ENCODE assay signal across 16 cellular contexts in genomic region chr7:28571405-28571804, GRCh38.
DNase-seq lines count a peak whose midpoint lies in the region; ATAC-seq, FAIRE-seq and TF ChIP-seq lines count a peak whose summit lies in the region.
"Had no signal": no experiment of that assay in that cellular context is flagged by ENCODE, and none has a peak within 500 bp of the region (broad histone marks: within the 10 kb centered on the region; RNA-seq: fewer than 3 reads in every experiment).

No MANE protein-coding gene starts in this region.

- no peaks in the 10 kb centered on the region for H4K20me1 ChIP-seq in IMR-90 (ENCODE audit: insufficient read depth, low read length)
- H4K20me1 ChIP-seq in astrocyte (ENCODE audit: insufficient read depth, low read length): peaks cover 3% of the 10 kb centered on the region

- no peak overlapping the region for H3K4me3 Mint-ChIP-seq in astrocyte (ENCODE audit: unreplicated experiment)
- H3K4me3 Mint-ChIP-seq: GM23338; T-helper 1 cell treated with Interleukin-12 subunit alpha and Interleukin-12 subunit beta and Interleukin-4 antibody, amounts not matched to agents 30 μg/mL and 1 μg/mL, for 36 hours had no signal

- TF ChIP-seq POLR2A in IMR-90 (IDR thresholded peaks at IDR 0.05; ENCODE audit: low read depth, low read length): no peak

- BruUV-seq in IMR-90 (replicated peaks; lab: Mats Ljungman, UMichigan): no TSS peak

- no peak overlapping the region for H4K5ac ChIP-seq in IMR-90 (ENCODE audit: low read depth, low read length)

- H3K56ac ChIP-seq in IMR-90 (ENCODE audit: extremely low read depth, insufficient read depth, low read length): no peak overlapping the region

- no peaks in the 10 kb centered on the region for H3K27me3 ChIP-seq in GM06990 (replicated peaks; ENCODE audit: control insufficient read depth, insufficient read depth, low read length)
- no peaks in the 10 kb centered on the region for H3K27me3 ChIP-seq in IMR-90 (ENCODE audit: control insufficient read depth, insufficient read depth, low read length)
- no peaks in the 10 kb centered on the region for H3K27me3 ChIP-seq in astrocyte (ENCODE audit: insufficient read depth, low read length)
- H3K27me3 ChIP-seq in skeletal muscle satellite cell (ENCODE audit: control insufficient read depth, insufficient read depth, low read length): no peaks in the 10 kb centered on the region
- no peaks in the 10 kb centered on the region for H3K27me3 ChIP-seq in SJCRH30

- POLR2A ChIA-PET in IMR-90 (lab: Charles Lee; ENCODE audit: unreplicated experiment): no interaction called here

- peak overlapping the region; percentile 30; the same call in 1 of the 2 replicates for H3K4me3 ChIP-seq in GM06990 (replicated peaks; ENCODE audit: low read depth, low read length)
- H3K4me3 ChIP-seq in IMR-90 (ENCODE audit: insufficient read depth, low read depth, low read length): no peak overlapping the region
- no peak overlapping the region for H3K4me3 ChIP-seq in astrocyte (ENCODE audit: insufficient read depth, low read depth, low read length)
- no peak overlapping the region for H3K4me3 ChIP-seq in skeletal muscle satellite cell (ENCODE audit: low read length)
- H3K4me3 ChIP-seq in SJCRH30: no peak overlapping the region
- H3K4me3 ChIP-seq: GM23338 had no signal

- FAIRE-seq in astrocyte (lab: Jason Lieb, UNC): no peak

- H2AK5ac ChIP-seq in IMR-90 (ENCODE audit: low read depth, low read length): no peak overlapping the region

- in situ Hi-C loops in IMR-90 (cut with MboI; ENCODE audit: low sequenced_read_pairs): no loop called here

- H3K4me2 ChIP-seq in IMR-90 (ENCODE audit: low read depth, low read length): no peak overlapping the region
- H3K4me2 ChIP-seq in astrocyte (ENCODE audit: low read length): peak overlapping the region; percentile 32
- peak overlapping the region; percentile 50 for H3K4me2 ChIP-seq in skeletal muscle satellite cell (ENCODE audit: low read length)

- no peaks in the 10 kb centered on the region for H3K36me3 ChIP-seq in GM06990 (ENCODE audit: control insufficient read depth, insufficient read depth, low read length)
- H3K36me3 ChIP-seq in IMR-90 (ENCODE audit: control insufficient read depth, insufficient read depth, low read length): no peaks in the 10 kb centered on the region
- no peaks in the 10 kb centered on the region for H3K36me3 ChIP-seq in astrocyte (ENCODE audit: insufficient read depth, low read length)
- H3K36me3 ChIP-seq in skeletal muscle satellite cell (ENCODE audit: insufficient read depth, low read length): no peaks in the 10 kb centered on the region
- no peaks in the 10 kb centered on the region for H3K36me3 ChIP-seq in SJCRH30

- H3K9me3 ChIP-seq in IMR-90 (ENCODE audit: control insufficient read depth, insufficient read depth, low read length) (no peaks in the 10 kb centered on the region), astrocyte (ENCODE audit: insufficient read depth, low read depth, low read length) (no peaks in the 10 kb centered on the region), skeletal muscle satellite cell (replicated peaks; ENCODE audit: low read length) (no peaks in the 10 kb centered on the region), SJCRH30 (replicated peaks) (no peaks in the 10 kb centered on the region)

- H3K9ac ChIP-seq in IMR-90 (ENCODE audit: low read depth, low read length) (no peak overlapping the region), astrocyte (ENCODE audit: low read length) (no peak overlapping the region), skeletal muscle satellite cell (ENCODE audit: low read depth, low read length) (no peak overlapping the region)

- WGBS in IMR-90 (ENCODE audit: extremely low coverage in 2 of 2, insufficient read length in 1 of 2), 2 experiments: 96% methylated on average over 4 of the region's 4 CpGs; no CpG with 5 or more reads in 1 of the 2 experiments

- DNase-seq in GM06990 (ENCODE audit: extremely low read depth, insufficient read length) (no peak), IMR-90 (no peak), astrocyte (ENCODE audit: low read depth) (no peak), NCI-H2171 (lab: John Stamatoyannopoulos, UW) (no peak), NCI-H2107 (lab: John Stamatoyannopoulos, UW) (no peak), SJCRH30 (no peak)
- DNase-seq: DND-41, GF-D8, NCI-H1105 treated with DMSO at 0.1 percent for 48 hours, NCI-H1694 treated with DMSO at 0.1 percent for 48 hours, NCI-H510A, NCI-H82, SHP77 had no signal

- peak overlapping the region; percentile 20 for H3K27ac Mint-ChIP-seq in astrocyte (ENCODE audit: unreplicated experiment)
- H3K27ac Mint-ChIP-seq: GM23338; T-helper 1 cell treated with Interleukin-12 subunit alpha and Interleukin-12 subunit beta and Interleukin-4 antibody, amounts not matched to agents 30 μg/mL and 1 μg/mL, for 36 hours had no signal

- dilution Hi-C loops in IMR-90 (cut with HindIII; ENCODE audit: low sequenced_read_pairs, unreplicated experiment): no loop called here

- H3K23ac ChIP-seq in IMR-90 (ENCODE audit: low read depth, low read length): no peak overlapping the region

- no peak overlapping the region for H3K27ac ChIP-seq in IMR-90 (ENCODE audit: insufficient read depth, low read length)
- no peak overlapping the region for H3K27ac ChIP-seq in astrocyte (ENCODE audit: low read depth, low read length)
- H3K27ac ChIP-seq in SJCRH30: no peak overlapping the region

- H3K27me3 Mint-ChIP-seq in astrocyte (ENCODE audit: low read depth, unreplicated experiment): no peaks in the 10 kb centered on the region

- no peaks in the 10 kb centered on the region for H3K36me3 Mint-ChIP-seq in astrocyte (ENCODE audit: low read depth, unreplicated experiment)

- peaks cover 3% of the 10 kb centered on the region; the same call in 1 of the 2 replicates for H3K4me1 ChIP-seq in IMR-90 (ENCODE audit: control insufficient read depth, insufficient read depth, low read length)
- peaks cover 31% of the 10 kb centered on the region for H3K4me1 ChIP-seq in astrocyte (ENCODE audit: insufficient read depth, low read length)
- peaks cover 50% of the 10 kb centered on the region for H3K4me1 ChIP-seq in skeletal muscle satellite cell (ENCODE audit: control insufficient read depth, insufficient read depth, low read length)
- peaks cover 38% of the 10 kb centered on the region for H3K4me1 ChIP-seq in SJCRH30

- peak overlapping the region; percentile 48 for H3K14ac ChIP-seq in IMR-90 (replicated peaks; ENCODE audit: low read depth, low read length)

- no peak overlapping the region for H2BK5ac ChIP-seq in IMR-90 (ENCODE audit: low read depth, low read length, poor library complexity, severe bottlenecking)

- H3K4me1 Mint-ChIP-seq in astrocyte (ENCODE audit: low read depth, unreplicated experiment): peaks cover 32% of the 10 kb centered on the region

- H3K9me1 ChIP-seq in IMR-90 (ENCODE audit: insufficient read depth, low read length): no peaks in the 10 kb centered on the region

- no peaks in the 10 kb centered on the region for H3K79me2 ChIP-seq in astrocyte (ENCODE audit: insufficient read depth, low read length)

- no peak overlapping the region for H2BK15ac ChIP-seq in IMR-90 (ENCODE audit: low read depth, low read length)

- H2BK120ac ChIP-seq in IMR-90 (ENCODE audit: low read depth, low read length): no peak overlapping the region; the same call in 1 of the 2 replicates

- H3K79me1 ChIP-seq in IMR-90 (ENCODE audit: low read depth in 1 of 2, low read length in 2 of 2): no peaks in the 10 kb centered on the region

- CTCF ChIA-PET in IMR-90 (lab: Yijun Ruan, JAX): no interaction called here

- TF ChIP-seq RAD21 in IMR-90 (IDR thresholded peaks at IDR 0.05; ENCODE audit: low read length): no peak

- TF ChIP-seq CTCF in GM06990 (IDR thresholded peaks at IDR 0.05; ENCODE audit: insufficient read depth, low read length, poor library complexity, severe bottlenecking) (no peak), IMR-90 (conservative IDR thresholded peaks at IDR 0.05; ENCODE audit: low read depth, low read length) (no peak), astrocyte (IDR thresholded peaks at IDR 0.05; ENCODE audit: insufficient read depth, low read depth, low read length) (no peak)

- no peaks in the 10 kb centered on the region for H3K9me3 Mint-ChIP-seq in astrocyte (ENCODE audit: unreplicated experiment)
- H3K9me3 Mint-ChIP-seq: GM23338; T-helper 1 cell treated with Interleukin-12 subunit alpha and Interleukin-12 subunit beta and Interleukin-4 antibody, amounts not matched to agents 30 μg/mL and 1 μg/mL, for 36 hours had no signal

- no peak overlapping the region for H2AK9ac ChIP-seq in IMR-90 (replicated peaks; ENCODE audit: low read depth, low read length, poor library complexity)

- ATAC-seq in IMR-90 (ENCODE audit: low read depth): no peak

- H4K91ac ChIP-seq in IMR-90 (ENCODE audit: insufficient read depth, low read depth, low read length): peak overlapping the region; percentile 13; the same call in 1 of the 2 replicates

- intact Hi-C loops in IMR-90 (cut with micrococcal nuclease): no loop called here

- H2BK20ac ChIP-seq in IMR-90 (ENCODE audit: low read depth, low read length): peak overlapping the region; percentile 3; the same call in 1 of the 2 replicates

- peak overlapping the region in 1 of 2 experiments; percentile 5; a peak in 1 of 4 replicates for H4K8ac ChIP-seq in IMR-90 (ENCODE audit: low read depth in 2 of 2, low read length in 2 of 2)

- H3K18ac ChIP-seq in IMR-90 (ENCODE audit: low read depth, low read length): no peak overlapping the region

- H2AFZ ChIP-seq in IMR-90 (replicated peaks; ENCODE audit: low read length, poor library complexity): no peak overlapping the region
- H2AFZ ChIP-seq in astrocyte (ENCODE audit: low read depth, low read length): no peak overlapping the region

- H3K4ac ChIP-seq in IMR-90 (ENCODE audit: low read depth, low read length): no peak overlapping the region

TF ChIP-seq in IMR-90, 13 proteins besides CTCF, POLR2A, EP300 and RAD21 (continues in another document):
- TF ChIP-seq SMC3 (IDR thresholded peaks at IDR 0.05; ENCODE audit: low read depth, low read length) (no peak), RFX5 (IDR thresholded peaks at IDR 0.05; ENCODE audit: low read depth, low read length) (no peak), NFE2L2 (IDR thresholded peaks at IDR 0.05; ENCODE audit: low read depth, low read length) (no peak), FOS (IDR thresholded peaks at IDR 0.05; ENCODE audit: low read depth, low read length) (no peak), CHD1 (IDR thresholded peaks at IDR 0.05; ENCODE audit: low read depth, low read length) (no peak), MAFK (IDR thresholded peaks at IDR 0.05; ENCODE audit: low read depth, low read length) (no peak)
- TF ChIP-seq, protein P1, sequence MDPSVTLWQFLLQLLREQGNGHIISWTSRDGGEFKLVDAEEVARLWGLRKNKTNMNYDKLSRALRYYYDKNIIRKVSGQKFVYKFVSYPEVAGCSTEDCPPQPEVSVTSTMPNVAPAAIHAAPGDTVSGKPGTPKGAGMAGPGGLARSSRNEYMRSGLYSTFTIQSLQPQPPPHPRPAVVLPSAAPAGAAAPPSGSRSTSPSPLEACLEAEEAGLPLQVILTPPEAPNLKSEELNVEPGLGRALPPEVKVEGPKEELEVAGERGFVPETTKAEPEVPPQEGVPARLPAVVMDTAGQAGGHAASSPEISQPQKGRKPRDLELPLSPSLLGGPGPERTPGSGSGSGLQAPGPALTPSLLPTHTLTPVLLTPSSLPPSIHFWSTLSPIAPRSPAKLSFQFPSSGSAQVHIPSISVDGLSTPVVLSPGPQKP (IDR thresholded peaks at IDR 0.05; ENCODE audit: borderline replicate concordance, low read depth, low read length): no peak
